In the genomic region with DNA sequence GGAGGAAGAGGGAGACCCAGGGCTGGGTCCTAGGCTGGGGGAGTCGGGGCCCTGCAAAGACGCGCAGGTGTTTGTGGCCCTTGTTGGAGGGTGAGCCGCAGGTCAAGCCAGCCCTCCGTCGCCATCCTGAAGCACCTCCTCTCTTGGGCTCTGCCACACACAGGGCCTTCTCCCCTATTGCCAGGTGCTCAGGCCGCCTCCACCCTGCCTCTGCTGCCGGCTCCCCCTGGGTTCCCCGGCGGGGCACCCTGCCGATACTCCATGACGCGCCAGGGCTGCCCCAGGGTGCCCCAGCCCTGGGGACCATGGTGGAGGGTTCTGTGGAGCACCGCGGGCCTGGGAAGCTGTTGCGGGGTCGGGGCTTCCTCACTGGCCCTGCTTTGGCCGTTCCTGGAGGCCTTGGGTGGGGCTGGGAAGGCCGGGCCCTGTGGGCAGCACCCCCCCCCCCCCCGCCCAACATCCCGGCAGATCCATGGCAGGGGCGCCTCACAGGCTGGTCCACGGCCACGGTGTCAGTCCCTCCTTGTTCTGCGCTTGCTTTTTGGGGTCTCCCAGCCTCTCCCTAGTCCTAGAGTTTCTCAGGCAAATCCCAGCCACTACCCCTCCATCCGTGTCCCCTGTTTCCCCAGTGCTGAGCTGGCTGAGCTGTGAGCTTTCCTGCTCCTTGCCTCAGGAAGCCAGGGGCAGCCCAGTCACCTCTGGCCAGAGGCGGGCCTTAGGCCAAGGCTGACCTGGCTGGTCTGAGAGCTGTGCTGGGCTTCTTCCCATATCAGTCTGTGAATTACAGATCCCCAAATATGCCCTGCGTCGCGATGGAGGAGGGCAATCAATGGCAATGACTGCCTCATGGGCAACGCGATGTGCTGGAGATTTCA, we compare ENCODE assay signal across 11 cellular contexts. TPM values are rescaled to one million over a fixed set of nuclear protein-coding genes. Genes with fewer than 3 reads are reported as not detected.
A peak's percentile ranks its signal among the peaks of the same experiment; 100 is the strongest.
DNase-seq lines count a peak whose midpoint lies in the region; ATAC-seq and TF ChIP-seq lines count a peak whose summit lies in the region.
"Had no signal": no experiment of that assay in that cellular context is flagged by ENCODE, and none has a peak within 500 bp of the region (broad histone marks: within the 10 kb centered on the region; RNA-seq: fewer than 3 reads in every experiment).

No MANE protein-coding gene starts in this region.

- H3K4me3 ChIP-seq in MM.1S (ENCODE audit: low read length): no peak overlapping the region
- H3K4me3 ChIP-seq in neuronal stem cell (ENCODE audit: low read length in 2 of 2): no peak overlapping the region
- no peak overlapping the region for H3K4me3 ChIP-seq in prostate gland

- no peak overlapping the region for H2BK15ac ChIP-seq in neuronal stem cell (ENCODE audit: low read length)

- no peaks in the 10 kb centered on the region for H3K36me3 ChIP-seq in MM.1S (replicated peaks; ENCODE audit: insufficient read depth, low read length)
- no peaks in the 10 kb centered on the region for H3K36me3 ChIP-seq in neuronal stem cell (replicated peaks in 1 of 2; ENCODE audit: control insufficient read depth in 2 of 2, insufficient read depth in 2 of 2, low read length in 2 of 2)
- H3K36me3 ChIP-seq in prostate gland: no peaks in the 10 kb centered on the region

- H3K14ac ChIP-seq in neuronal stem cell (ENCODE audit: low read length): peak overlapping the region; percentile 94

- no peak overlapping the region for H2BK12ac ChIP-seq in neuronal stem cell (ENCODE audit: low read length)

- CTCF ChIA-PET in Calu3 (lab: Charles Lee): interaction anchor here (0.6 kb wide), 2 partner anchors 56 to 94 kb away, joined by 4 to 5 read pairs; no protein-coding TSS in a partner anchor

- peaks cover 24% of the 10 kb centered on the region for H3K79me2 ChIP-seq in MM.1S (ENCODE audit: low read length)

- H3K36me3 Mint-ChIP-seq in Calu3 (ENCODE audit: insufficient read depth, unreplicated experiment) (peaks cover 20% of the 10 kb centered on the region), endothelial cell (ENCODE audit: low read depth, unreplicated experiment) (peaks cover 5% of the 10 kb centered on the region)

- H2AFZ ChIP-seq in MM.1S (ENCODE audit: low read length) (no peak overlapping the region), neuronal stem cell (ENCODE audit: low read length) (peak overlapping the region; percentile 82)

- TF ChIP-seq CTCF in Calu3 (IDR thresholded peaks at IDR 0.05; ENCODE audit: unreplicated experiment) (no peak), MM.1S (IDR thresholded peaks at IDR 0.05; ENCODE audit: low read length) (no peak), endothelial cell (IDR thresholded peaks at IDR 0.05; ENCODE audit: unreplicated experiment) (no peak), prostate gland (IDR thresholded peaks at IDR 0.05) (no peak)

- no peaks in the 10 kb centered on the region for H4K20me1 ChIP-seq in MM.1S (ENCODE audit: insufficient read depth, low read length)

- BruUV-seq in Calu3 (replicated peaks; lab: Mats Ljungman, UMichigan): no TSS peak

- H2BK120ac ChIP-seq in neuronal stem cell (ENCODE audit: low read depth, low read length): no peak overlapping the region

- H3K4me1 ChIP-seq in MM.1S (ENCODE audit: low read length) (peaks cover 16% of the 10 kb centered on the region), neuronal stem cell (ENCODE audit: control insufficient read depth in 2 of 2, insufficient read depth in 1 of 2, low read depth in 1 of 2, low read length in 2 of 2) (peaks cover 18 to 20% of the 10 kb centered on the region in 2 donors), prostate gland (replicated peaks) (peaks cover under 1% of the 10 kb centered on the region)

- no peak overlapping the region for H3K27ac ChIP-seq in MM.1S (ENCODE audit: low read length)
- H3K27ac ChIP-seq in neuronal stem cell (replicated peaks; ENCODE audit: low read length): no peak overlapping the region
- H3K27ac ChIP-seq in prostate gland: no peak overlapping the region

- intact Hi-C loops in Calu3 (cut with micrococcal nuclease; ENCODE audit: unreplicated experiment) (no loop called here), prostate gland (cut with DNase I) (loop anchor here (5.0 kb wide), 2 partner anchors 77 to 97 kb away; no protein-coding TSS in a partner anchor)

- H3K4ac ChIP-seq in neuronal stem cell (ENCODE audit: low read length): no peak overlapping the region

- TF ChIP-seq POLR2A in prostate gland (IDR thresholded peaks at IDR 0.05): no peak

- H3F3A ChIP-seq in MM.1S (ENCODE audit: insufficient read depth, low read length): peaks cover 27% of the 10 kb centered on the region

- H3K9ac ChIP-seq in MM.1S (ENCODE audit: low read length) (no peak overlapping the region), neuronal stem cell (ENCODE audit: low read depth, low read length, poor library complexity) (no peak overlapping the region)

- no CpG with 5 or more reads among the region's 32 CpGs for WGBS in neuronal stem cell (ENCODE audit: extremely low coverage in 2 of 2, insufficient read length in 2 of 2, insufficient replicate concordance in 1 of 2), 2 donors
- WGBS in prostate gland: 86% methylated on average over 28 of the region's 32 CpGs

- H3K9me3 ChIP-seq in MM.1S (replicated peaks; ENCODE audit: insufficient read depth, low read length): no peaks in the 10 kb centered on the region
- no peaks in the 10 kb centered on the region for H3K9me3 ChIP-seq in neuronal stem cell (replicated peaks in 1 of 2; ENCODE audit: control insufficient read depth in 2 of 2, insufficient read depth in 1 of 2, low read depth in 1 of 2, low read length in 2 of 2)
- H3K9me3 ChIP-seq in prostate gland: no peaks in the 10 kb centered on the region

- no peak overlapping the region for H4K91ac ChIP-seq in neuronal stem cell (ENCODE audit: low read depth, low read length, poor library complexity)

- H3K4me3 Mint-ChIP-seq in Calu3 (ENCODE audit: low read depth, unreplicated experiment) (peak overlapping the region; percentile 41), endothelial cell (ENCODE audit: unreplicated experiment) (peak overlapping the region; percentile 88)

- H2AK5ac ChIP-seq in neuronal stem cell (ENCODE audit: low read depth, low read length): peak overlapping the region; percentile 92

- H3K27ac Mint-ChIP-seq in Calu3 (ENCODE audit: unreplicated experiment) (no peak overlapping the region), endothelial cell (ENCODE audit: unreplicated experiment) (peak overlapping the region; percentile 42)

- H3K23ac ChIP-seq in neuronal stem cell (ENCODE audit: low read depth, low read length, poor library complexity): peak overlapping the region; percentile 83

- H3K4me2 ChIP-seq in MM.1S (ENCODE audit: low read depth, low read length) (peak overlapping the region; percentile 93; the same call in 1 of the 2 replicates), neuronal stem cell (ENCODE audit: insufficient read depth, low read length, poor library complexity, severe bottlenecking) (peak overlapping the region; percentile 100)

- no peak overlapping the region for H4K8ac ChIP-seq in neuronal stem cell (ENCODE audit: low read depth, low read length)

- peak overlapping the region; percentile 42 for H2BK5ac ChIP-seq in neuronal stem cell (ENCODE audit: low read length)

- H3K27me3 Mint-ChIP-seq in Calu3 (ENCODE audit: unreplicated experiment) (peaks cover 59% of the 10 kb centered on the region), endothelial cell (ENCODE audit: unreplicated experiment) (peaks cover 14% of the 10 kb centered on the region)

- no peak for DNase-seq in Calu3
- no peak for DNase-seq in MM.1S
- no peak for DNase-seq in endothelial cell (ENCODE audit: low spot score)
- DNase-seq in neuronal stem cell (ENCODE audit: low spot score): no peak
- no peak for DNase-seq in stimulated activated CD4-positive, alpha-beta T cell treated with anti-CD3 and anti-CD28 coated beads, Interleukin-4, amount 100 ng/mL, for 24 hours
- no peak for DNase-seq in prostate gland (ENCODE audit: low spot score)
- DNase-seq in NK-92 (lab: John Stamatoyannopoulos, UW; ENCODE audit: unreplicated experiment): no peak
- DNase-seq: NCI-H1417; SHP77 treated with DMSO at 0.1 percent for 48 hours; stimulated activated CD4-positive, alpha-beta T cell treated with anti-CD3 and anti-CD28 coated beads, Interleukin-15, amount 100 ng/mL, for 24 hours had no signal

- H3K9me3 Mint-ChIP-seq in Calu3 (ENCODE audit: low read depth, unreplicated experiment): no peaks in the 10 kb centered on the region
- H3K9me3 Mint-ChIP-seq in endothelial cell (ENCODE audit: unreplicated experiment): no peaks in the 10 kb centered on the region

- H3K9me2 ChIP-seq in MM.1S (replicated peaks; ENCODE audit: insufficient read depth, low read length): no peaks in the 10 kb centered on the region

- H3K27me3 ChIP-seq in MM.1S (replicated peaks; ENCODE audit: insufficient read depth, low read length): no peaks in the 10 kb centered on the region
- peaks cover 10 to 29% (median 26%) of the 10 kb centered on the region in 3 experiments for H3K27me3 ChIP-seq in neuronal stem cell (ENCODE audit: control insufficient read depth in 3 of 3, insufficient read depth in 3 of 3, low read depth in 1 of 3, low read length in 3 of 3)
- no peaks in the 10 kb centered on the region for H3K27me3 ChIP-seq in prostate gland (replicated peaks; ENCODE audit: insufficient read depth)

- ATAC-seq in HG03432 (IDR thresholded peaks at IDR 0.05; ENCODE audit: unreplicated experiment): no peak

- H3K18ac ChIP-seq in neuronal stem cell (ENCODE audit: low read length): peak overlapping the region; percentile 79

- H3K4me1 Mint-ChIP-seq in Calu3 (ENCODE audit: low read depth, unreplicated experiment) (no peaks in the 10 kb centered on the region), endothelial cell (ENCODE audit: unreplicated experiment) (peaks cover 32% of the 10 kb centered on the region)

- peaks cover 2% of the 10 kb centered on the region for H3K79me1 ChIP-seq in neuronal stem cell (ENCODE audit: low read depth, low read length)

RNA-seq across cellular contexts. Expression of gene ADORA2A, which starts 2.3 kb away (rescaled TPM):
- total RNA-seq in Calu3 (2022) (2.4 and 2.9 TPM in 2 replicates), endothelial cell (ENCODE audit: unreplicated experiment) (18.5 TPM), prostate gland (1 to 10 TPM; 2.1 to 3.7 TPM)
- polyA plus RNA-seq in neuronal stem cell (2013, experiment 1 of 2): 2.9 TPM
- polyA plus RNA-seq in neuronal stem cell (2013, experiment 2 of 2): 3.1 TPM
